Comparison of ENCODE assay signal across 2 cellular contexts in genomic region chr1:24097663-24098062, GRCh38.
TF ChIP-seq lines count a peak whose summit lies in the region.

No MANE protein-coding gene starts in this region.

TF ChIP-seq in IMR-90, 13 proteins besides CTCF, POLR2A, EP300 and RAD21:
- TF ChIP-seq SMC3 (IDR thresholded peaks at IDR 0.05; ENCODE audit: low read depth, low read length) (no peak), RCOR1 (IDR thresholded peaks at IDR 0.05; ENCODE audit: insufficient replicate concordance, low read length) (no peak), FOS (IDR thresholded peaks at IDR 0.05; ENCODE audit: low read depth, low read length) (no peak), MXI1 (IDR thresholded peaks at IDR 0.05; ENCODE audit: borderline replicate concordance, low read depth, low read length) (no peak), BHLHE40 (IDR thresholded peaks at IDR 0.05; ENCODE audit: low read depth, low read length) (no peak), CEBPB (IDR thresholded peaks at IDR 0.05; ENCODE audit: low read depth, low read length) (no peak)

TF ChIP-seq in H1, 55 proteins besides CTCF, POLR2A, EP300 and RAD21:
- TF ChIP-seq CBX8 (IDR thresholded peaks at IDR 0.05; ENCODE audit: borderline replicate concordance, low read depth, low read length) (no peak), CHD2 (IDR thresholded peaks at IDR 0.05; ENCODE audit: low read length) (no peak), KDM5A (IDR thresholded peaks at IDR 0.05; ENCODE audit: low read length) (no peak), CTBP2 (IDR thresholded peaks at IDR 0.05; ENCODE audit: borderline replicate concordance, insufficient read depth, insufficient read length, low read length) (no peak), RNF2 (IDR thresholded peaks at IDR 0.05; ENCODE audit: borderline replicate concordance, low read depth, low read length, missing control alignments, poor library complexity, severe bottlenecking) (no peak), SIRT6 (IDR thresholded peaks at IDR 0.05; ENCODE audit: low read length) (no peak), POU5F1 (IDR thresholded peaks at IDR 0.05; ENCODE audit: low read depth, low read length) (no peak), ZNF274 (IDR thresholded peaks at IDR 0.05; ENCODE audit: borderline replicate concordance, extremely low read depth, low read length) (no peak), RFX5 (IDR thresholded peaks at IDR 0.05; ENCODE audit: borderline replicate concordance, low read depth, low read length) (no peak), SIN3A (conservative IDR thresholded peaks at IDR 0.05 in 1 of 2, IDR thresholded peaks at IDR 0.05 in 1 of 2; ENCODE audit: low read depth in 1 of 2, low read length in 2 of 2) (no peak), YY1 (IDR thresholded peaks at IDR 0.05; ENCODE audit: low read depth, low read length) (no peak), TAF1 (IDR thresholded peaks at IDR 0.05; ENCODE audit: low read depth, low read length) (no peak)
TF ChIP-seq in H1: peak in this region for 0.
